ENCODE assay signal across 8 cellular contexts in genomic region chr1:27864264-27864895, GRCh38. TPM values are rescaled to one million over a fixed set of nuclear protein-coding genes. Genes with fewer than 3 reads are reported as not detected.
DNase-seq lines count a peak whose midpoint lies in the region; ATAC-seq and TF ChIP-seq lines count a peak whose summit lies in the region.
"Had no signal": no experiment of that assay in that cellular context is flagged by ENCODE, and none has a peak within 500 bp of the region (broad histone marks: within the 10 kb centered on the region; RNA-seq: fewer than 3 reads in every experiment).

No MANE protein-coding gene starts in this region.

- peak overlapping the region; percentile 92 to 97 for H3K27ac Mint-ChIP-seq in stimulated activated naive CD8-positive, alpha-beta T cell treated with anti-CD3 and anti-CD28 coated beads, Interleukin-15, amount 100 ng/mL, for 72 hours

- H3K79me2 ChIP-seq in Karpas-422 (ENCODE audit: low read length) = no peaks in the 10 kb centered on the region

- H4K20me1 ChIP-seq in Karpas-422 (ENCODE audit: insufficient read depth, low read depth, low read length) = no peaks in the 10 kb centered on the region

- CTCF ChIA-PET in HEK293T (lab: Yijun Ruan, JAX) = no interaction called here

- POLR2A ChIA-PET in HEK293T (lab: Yijun Ruan, JAX) = no interaction called here

- H3K4me2 ChIP-seq in Karpas-422 (ENCODE audit: low read depth, low read length, poor library complexity, severe bottlenecking) = no peak overlapping the region

- H3K4me3 Mint-ChIP-seq in stimulated activated naive CD8-positive, alpha-beta T cell treated with anti-CD3 and anti-CD28 coated beads, Interleukin-15, amount 100 ng/mL, for 72 hours = peak overlapping the region in 1 of 2 donors; percentile 32

- peaks cover 29% of the 10 kb centered on the region for H3K4me1 Mint-ChIP-seq in stimulated activated naive CD8-positive, alpha-beta T cell treated with anti-CD3 and anti-CD28 coated beads, Interleukin-15, amount 100 ng/mL, for 72 hours

- H3K9ac ChIP-seq in Karpas-422 (ENCODE audit: low read length) = no peak overlapping the region

- no peaks in the 10 kb centered on the region for H3K36me3 ChIP-seq in Karpas-422 (ENCODE audit: insufficient read depth, low read length)

- H3K4me3 ChIP-seq in Karpas-422 (ENCODE audit: low read length) = no peak overlapping the region

- H3K27ac ChIP-seq in Karpas-422 (ENCODE audit: low read length) = no peak overlapping the region

- intact Hi-C loops in left ventricle myocardium superior (cut with micrococcal nuclease) = no loop called here

- H3K4me1 ChIP-seq in Karpas-422 (ENCODE audit: low read length) = peaks cover 28% of the 10 kb centered on the region

- no peak for DNase-seq in Karpas-422
- peak; percentile 16 for DNase-seq in activated CD4-positive, alpha-beta T cell treated with anti-CD3 and anti-CD28 coated beads, Interleukin-2, amount 50 U/mL, for 1 hour
- no peak for DNase-seq in left ventricle myocardium superior
- peak in 1 of 2 donors; percentile 31 for DNase-seq in stimulated activated naive CD8-positive, alpha-beta T cell treated with anti-CD3 and anti-CD28 coated beads, Interleukin-15, amount 100 ng/mL, for 72 hours
- no peak for DNase-seq in cortex of kidney (lab: John Stamatoyannopoulos, UW)
- no peak for DNase-seq in NCI-H748 treated with DMSO at 0.1 percent for 48 hours (lab: John Stamatoyannopoulos, UW)
- no peak for DNase-seq in HEK293T (ENCODE audit: extremely low spot score)
- DNase-seq: NCI-H2029 had no signal

- no peaks in the 10 kb centered on the region for H3K27me3 ChIP-seq in Karpas-422 (ENCODE audit: low read length)

- H3K9me3 Mint-ChIP-seq in stimulated activated naive CD8-positive, alpha-beta T cell treated with anti-CD3 and anti-CD28 coated beads, Interleukin-15, amount 100 ng/mL, for 72 hours = no peaks in the 10 kb centered on the region

- ATAC-seq in left ventricle myocardium superior = peak; percentile 61
- ATAC-seq in stimulated activated naive CD8-positive, alpha-beta T cell treated with anti-CD3 and anti-CD28 coated beads, Interleukin-15, amount 100 ng/mL, for 72 hours = peak; percentile 39

- no peaks in the 10 kb centered on the region for H3K9me3 ChIP-seq in Karpas-422 (ENCODE audit: low read length)

- 0 out of 2 replicates have a peak overlapping the region, but pooled peaks have one; percentile 62 for H2AFZ ChIP-seq in Karpas-422 (ENCODE audit: low read length)

- no peaks in the 10 kb centered on the region for H3K9me2 ChIP-seq in Karpas-422 (replicated peaks; ENCODE audit: insufficient read depth, low read length)

- H3K27me3 Mint-ChIP-seq in stimulated activated naive CD8-positive, alpha-beta T cell treated with anti-CD3 and anti-CD28 coated beads, Interleukin-15, amount 100 ng/mL, for 72 hours = no peaks in the 10 kb centered on the region

TF ChIP-seq in HEK293T, 16 proteins besides CTCF, POLR2A, EP300 and RAD21:
- TF ChIP-seq SUZ12 (IDR thresholded peaks at IDR 0.05) (no peak), L3MBTL2 (conservative IDR thresholded peaks at IDR 0.05) (no peak), FOXM1 (IDR thresholded peaks at IDR 0.05; ENCODE audit: borderline replicate concordance) (no peak), CTBP1 (IDR thresholded peaks at IDR 0.05; ENCODE audit: borderline replicate concordance) (no peak), ZNF384 (IDR thresholded peaks at IDR 0.05) (no peak), ELF4 (IDR thresholded peaks at IDR 0.05) (no peak)

RNA-seq across cellular contexts. Expression of gene THEMIS2, which starts 8.0 kb away (rescaled TPM):
- 8.7 and 9.2 TPM in 2 replicates for total RNA-seq in Karpas-422 (2014; rRNA removed; shearing (Covaris generic); ENCODE audit: low replicate concordance)
- 5.7 TPM for total RNA-seq in left ventricle myocardium superior

RNA-seq across cellular contexts. Expression of gene PPP1R8, which starts 33.8 kb away (rescaled TPM):
- 38.3 and 48.1 TPM in 2 replicates for total RNA-seq in Karpas-422 (2014; rRNA removed; shearing (Covaris generic); ENCODE audit: low replicate concordance)
- total RNA-seq in left ventricle myocardium superior = 25.8 TPM

RNA-seq across cellular contexts. Expression of gene RPA2, which starts 50.0 kb away (rescaled TPM):
- total RNA-seq in Karpas-422 (2014; rRNA removed; shearing (Covaris generic); ENCODE audit: low replicate concordance) = 67.0 and 72.5 TPM in 2 replicates
- 25.5 TPM for total RNA-seq in left ventricle myocardium superior
